10 cellular contexts compared by ENCODE assay signal in genomic region chr9:64773491-64773931, GRCh38.
A peak's percentile ranks its signal among the peaks of the same experiment; 100 is the strongest.
DNase-seq lines count a peak whose midpoint lies in the region; TF ChIP-seq lines count a peak whose summit lies in the region.
"Had no signal": no experiment of that assay in that cellular context is flagged by ENCODE, and none has a peak within 500 bp of the region (broad histone marks: within the 10 kb centered on the region; RNA-seq: fewer than 3 reads in every experiment).

No MANE protein-coding gene starts in this region.

- TF ChIP-seq CTCF in ascending aorta (IDR thresholded peaks at IDR 0.05) (no peak), thyroid gland (IDR thresholded peaks at IDR 0.05) (no peak)

- TF ChIP-seq POLR2A in thyroid gland (IDR thresholded peaks at IDR 0.05), result no peak

- no peaks in the 10 kb centered on the region for H3K4me1 ChIP-seq in ascending aorta
- no peaks in the 10 kb centered on the region for H3K4me1 ChIP-seq in thyroid gland

- H3K36me3 ChIP-seq in ascending aorta (no peaks in the 10 kb centered on the region), thyroid gland (no peaks in the 10 kb centered on the region)

- DNase-seq in activated T-cell treated with anti-CD3 and anti-CD28 coated beads, Interleukin-2, amount 50 U/mL, for 1 hour, result peak; percentile 28
- no peak for DNase-seq in activated T-cell treated with anti-CD3 and anti-CD28 coated beads, Interleukin-2, amount 50 U/mL, for 24 hours
- no peak for DNase-seq in ascending aorta (ENCODE audit: low spot score in 2 of 2)
- peak in 2 of 3 donors; percentile 30 to 37 for DNase-seq in immature natural killer cell
- peak; percentile 0 to 1 for DNase-seq in thyroid gland
- no peak for DNase-seq in GDM1 (lab: John Stamatoyannopoulos, UW)
- no peak for DNase-seq in NCI-H2029 (lab: John Stamatoyannopoulos, UW)
- DNase-seq in glomerular visceral epithelial cell (ENCODE audit: extremely low spot score), result no peak
- DNase-seq: activated naive CD4-positive, alpha-beta T cell had no signal

- H3K27me3 Mint-ChIP-seq in activated T-cell treated with anti-CD3 and anti-CD28 coated beads, Interleukin-2, amount 50 U/mL, for 24 hours, result peaks cover 12% of the 10 kb centered on the region
- peaks cover 0 to 5% (median 3%) of the 10 kb centered on the region in 3 donors for H3K27me3 Mint-ChIP-seq in immature natural killer cell (ENCODE audit: low read depth in 3 of 3)

- intact Hi-C loops in ascending aorta (cut with DNase I), result no loop called here
- intact Hi-C loops in thyroid gland (cut with DNase I), result no loop called here

- no peaks in the 10 kb centered on the region for H3K36me3 Mint-ChIP-seq in activated T-cell treated with anti-CD3 and anti-CD28 coated beads, Interleukin-2, amount 50 U/mL, for 24 hours (ENCODE audit: low read depth)
- no peaks in the 10 kb centered on the region for H3K36me3 Mint-ChIP-seq in immature natural killer cell

- H3K4me3 ChIP-seq in ascending aorta (peak overlapping the region; percentile 40 to 59), thyroid gland (replicated peaks in 1 of 3) (peak overlapping the region in 1 of 3 donors; percentile 21)

- no peaks in the 10 kb centered on the region for H3K4me1 Mint-ChIP-seq in activated T-cell treated with anti-CD3 and anti-CD28 coated beads, Interleukin-2, amount 50 U/mL, for 24 hours (ENCODE audit: low read depth)
- H3K4me1 Mint-ChIP-seq in immature natural killer cell, result no peaks in the 10 kb centered on the region

- H3K27ac ChIP-seq in ascending aorta (no peak overlapping the region), thyroid gland (no peak overlapping the region)
- H3K27ac ChIP-seq: C4-2B had no signal

- 0% methylated on average over 35 of the region's 59 CpGs; no CpG with 5 or more reads in 1 of the 2 donors for WGBS in thyroid gland, 2 donors

- H3K27me3 ChIP-seq in ascending aorta (no peaks in the 10 kb centered on the region), thyroid gland (no peaks in the 10 kb centered on the region)

- H3K9me3 ChIP-seq in ascending aorta (no peaks in the 10 kb centered on the region), thyroid gland (no peaks in the 10 kb centered on the region)

- no peak overlapping the region for H3K27ac Mint-ChIP-seq in activated T-cell treated with anti-CD3 and anti-CD28 coated beads, Interleukin-2, amount 50 U/mL, for 24 hours
- no peak overlapping the region for H3K27ac Mint-ChIP-seq in immature natural killer cell

- H3K4me3 Mint-ChIP-seq in activated T-cell treated with anti-CD3 and anti-CD28 coated beads, Interleukin-2, amount 50 U/mL, for 24 hours, result no peak overlapping the region
- H3K4me3 Mint-ChIP-seq in immature natural killer cell, result no peak overlapping the region

- H3K9me3 Mint-ChIP-seq in activated T-cell treated with anti-CD3 and anti-CD28 coated beads, Interleukin-2, amount 50 U/mL, for 24 hours, result no peaks in the 10 kb centered on the region
- peaks cover 0 to 4% (median 0%) of the 10 kb centered on the region in 6 donors for H3K9me3 Mint-ChIP-seq in immature natural killer cell

Comparison
In these comparisons a context has a peak if more than half of its experiments do, and no peak if none do; other contexts are left out.
1. DNase-seq: peak in activated T-cell treated with anti-CD3 and anti-CD28 coated beads, Interleukin-2, amount 50 U/mL, for 1 hour (single experiment), immature natural killer cell (2 of 3) and thyroid gland (2 of 2); none in activated T-cell treated with anti-CD3 and anti-CD28 coated beads, Interleukin-2, amount 50 U/mL, for 24 hours (single experiment), ascending aorta (0 of 2), GDM1 (single experiment), NCI-H2029 (single experiment) and glomerular visceral epithelial cell (single experiment).